14 cellular contexts compared by ENCODE assay signal in genomic region chr17:78724999-78725398, GRCh38. TPM values are rescaled to one million over a fixed set of nuclear protein-coding genes. Genes with fewer than 3 reads are reported as not detected.
DNase-seq lines count a peak whose midpoint lies in the region; ATAC-seq, FAIRE-seq and TF ChIP-seq lines count a peak whose summit lies in the region.
"Had no signal": no experiment of that assay in that cellular context is flagged by ENCODE, and none has a peak within 500 bp of the region (broad histone marks: within the 10 kb centered on the region; RNA-seq: fewer than 3 reads in every experiment).

No MANE protein-coding gene starts in this region.

- ATAC-seq in A549 (no peak), HG02610 (IDR thresholded peaks at IDR 0.05; ENCODE audit: unreplicated experiment) (no peak)
- no peak for ATAC-seq in activated naive CD4-positive, alpha-beta T cell treated with anti-CD3 and anti-CD28 coated beads, Interleukin-2, amount 50 U/mL, for 72 hours

- H3K4me3 ChIP-seq in A549 (no peak overlapping the region), GM12865 (ENCODE audit: low read depth, low read length) (peak overlapping the region; percentile 63), muscle layer of duodenum (ENCODE audit: low read depth in 1 of 2, low read length in 2 of 2) (no peak overlapping the region), neuronal stem cell (ENCODE audit: low read length in 2 of 2) (no peak overlapping the region)

- H2BK120ac ChIP-seq in neuronal stem cell (ENCODE audit: low read depth, low read length): no peak overlapping the region

- no peak for TF ChIP-seq POLR2A in A549 (IDR thresholded peaks at IDR 0.05; ENCODE audit: low read length)

- no peak overlapping the region for H2BK5ac ChIP-seq in neuronal stem cell (ENCODE audit: low read length)

- H3K4me2 ChIP-seq in A549 (peak overlapping the region; percentile 39), neuronal stem cell (ENCODE audit: insufficient read depth, low read length, poor library complexity, severe bottlenecking) (no peak overlapping the region)

- no peak overlapping the region for H3K4ac ChIP-seq in neuronal stem cell (ENCODE audit: low read length)

- CTCF ChIA-PET in A549 (lab: Yijun Ruan, JAX): interaction anchor here (1.0 to 7.1 kb wide), 7 partner anchors 10 to 279 kb away, joined by 3 to 65 read pairs (median 6); no protein-coding TSS in a partner anchor

- no peak for TF ChIP-seq CTCF in A549 (IDR thresholded peaks at IDR 0.05)
- no peak for TF ChIP-seq CTCF in GM12865 (IDR thresholded peaks at IDR 0.05; ENCODE audit: insufficient read depth, low read depth, low read length, missing control alignments)

- FAIRE-seq in A549 (lab: Jason Lieb, UNC) (no peak), GM19239 (lab: Jason Lieb, UNC) (no peak)
- FAIRE-seq: HTR-8/SVneo had no signal

- H3K18ac ChIP-seq in neuronal stem cell (ENCODE audit: low read length): no peak overlapping the region

- no peak overlapping the region for H2BK15ac ChIP-seq in neuronal stem cell (ENCODE audit: low read length)

- no peaks in the 10 kb centered on the region for H3K36me3 ChIP-seq in muscle layer of duodenum (ENCODE audit: control insufficient read depth in 1 of 2, insufficient read depth in 2 of 2, low read length in 2 of 2)
- no peaks in the 10 kb centered on the region for H3K36me3 ChIP-seq in neuronal stem cell (replicated peaks in 1 of 2; ENCODE audit: control insufficient read depth in 2 of 2, insufficient read depth in 2 of 2, low read length in 2 of 2)

- no peaks in the 10 kb centered on the region for H3K79me1 ChIP-seq in neuronal stem cell (ENCODE audit: low read depth, low read length)

- no peak overlapping the region for H4K8ac ChIP-seq in neuronal stem cell (ENCODE audit: low read depth, low read length)

- TF ChIP-seq EP300 in A549 (IDR thresholded peaks at IDR 0.05): no peak

- H3K27ac Mint-ChIP-seq in activated naive CD4-positive, alpha-beta T cell treated with anti-CD3 and anti-CD28 coated beads, Interleukin-2, amount 50 U/mL, for 72 hours: peak overlapping the region; percentile 90 to 97

- H2AK5ac ChIP-seq in neuronal stem cell (ENCODE audit: low read depth, low read length): no peak overlapping the region

- H3K9me3 ChIP-seq in A549 (no peaks in the 10 kb centered on the region), muscle layer of duodenum (ENCODE audit: control insufficient read depth in 1 of 2, low read length in 2 of 2) (no peaks in the 10 kb centered on the region), neuronal stem cell (replicated peaks in 1 of 2; ENCODE audit: control insufficient read depth in 2 of 2, insufficient read depth in 1 of 2, low read depth in 1 of 2, low read length in 2 of 2) (no peaks in the 10 kb centered on the region)

- 81% methylated on average over 7 of the region's 7 CpGs for WGBS in A549 (ENCODE audit: missing lambda C conversion rate)
- WGBS in neuronal stem cell (ENCODE audit: extremely low coverage in 2 of 2, insufficient read length in 2 of 2, insufficient replicate concordance in 1 of 2), 2 donors: no CpG with 5 or more reads among the region's 7 CpGs

- no peak overlapping the region for H2AFZ ChIP-seq in neuronal stem cell (ENCODE audit: low read length)

- no peak overlapping the region for H3K9ac ChIP-seq in neuronal stem cell (ENCODE audit: low read depth, low read length, poor library complexity)

- no peak overlapping the region for H2BK12ac ChIP-seq in neuronal stem cell (ENCODE audit: low read length)

- H3K23ac ChIP-seq in neuronal stem cell (ENCODE audit: low read depth, low read length, poor library complexity): no peak overlapping the region

- DNase-seq in A549 (ENCODE audit: low read depth in 1 of 2, low spot score in 1 of 2) (no peak), GM12865 (ENCODE audit: low read depth) (no peak), GM19239 (ENCODE audit: insufficient read length, low spot score) (no peak), neuronal stem cell (ENCODE audit: low spot score) (no peak), NCI-H146 (lab: John Stamatoyannopoulos, UW) (no peak)
- no peak for DNase-seq in activated naive CD4-positive, alpha-beta T cell treated with anti-CD3 and anti-CD28 coated beads, Interleukin-2, amount 50 U/mL, for 72 hours (ENCODE audit: low spot score in 2 of 2)
- DNase-seq: aorta; effector CD4-positive, alpha-beta T cell; NCI-H1105 treated with DMSO at 0.1 percent for 48 hours; NCI-H774; SHP77 treated with DMSO at 0.1 percent for 48 hours had no signal

- POLR2A ChIA-PET in A549 (lab: Yijun Ruan, JAX): interaction anchor here (1.0 to 1.6 kb wide), 2 partner anchors 11 to 12 kb away, joined by 3 read pairs; no protein-coding TSS in a partner anchor

- H3K4me1 ChIP-seq in A549 (peaks cover 21% of the 10 kb centered on the region), muscle layer of duodenum (ENCODE audit: control insufficient read depth in 1 of 2, insufficient read depth in 2 of 2, low read length in 2 of 2) (peaks cover 6 to 50% of the 10 kb centered on the region in 2 donors), neuronal stem cell (ENCODE audit: control insufficient read depth in 2 of 2, insufficient read depth in 1 of 2, low read depth in 1 of 2, low read length in 2 of 2) (peaks cover 27 to 34% of the 10 kb centered on the region in 2 donors)

- H3K27me3 ChIP-seq in muscle layer of duodenum (ENCODE audit: low read depth, low read length) (no peaks in the 10 kb centered on the region), neuronal stem cell (ENCODE audit: control insufficient read depth in 3 of 3, insufficient read depth in 3 of 3, low read depth in 1 of 3, low read length in 3 of 3) (no peaks in the 10 kb centered on the region)

- peaks cover 0 to 6% of the 10 kb centered on the region in 2 donors for H3K36me3 Mint-ChIP-seq in activated naive CD4-positive, alpha-beta T cell treated with anti-CD3 and anti-CD28 coated beads, Interleukin-2, amount 50 U/mL, for 72 hours

- H3K27ac ChIP-seq in A549 (peak overlapping the region in 1 of 2 experiments; percentile 61; a peak in 2 of 6 replicates), muscle layer of duodenum (ENCODE audit: low read length) (peak overlapping the region; percentile 14), neuronal stem cell (replicated peaks; ENCODE audit: low read length) (no peak overlapping the region)

- H3K14ac ChIP-seq in neuronal stem cell (ENCODE audit: low read length): no peak overlapping the region

- H4K91ac ChIP-seq in neuronal stem cell (ENCODE audit: low read depth, low read length, poor library complexity): no peak overlapping the region

- H3K9me3 Mint-ChIP-seq in activated naive CD4-positive, alpha-beta T cell treated with anti-CD3 and anti-CD28 coated beads, Interleukin-2, amount 50 U/mL, for 72 hours: no peaks in the 10 kb centered on the region

- no peak for TF ChIP-seq RAD21 in A549 (conservative IDR thresholded peaks at IDR 0.05 in 1 of 2, IDR thresholded peaks at IDR 0.05 in 1 of 2)

TF ChIP-seq in A549, 52 proteins besides CTCF, POLR2A, EP300 and RAD21:
- TF ChIP-seq HES2 (IDR thresholded peaks at IDR 0.05): no peak
- no peak for TF ChIP-seq EHMT2 (IDR thresholded peaks at IDR 0.05; ENCODE audit: low read depth)

RNA-seq across cellular contexts. Expression of gene CYTH1, which starts 57.1 kb away (rescaled TPM):
- polyA plus RNA-seq in A549 (2011; rRNA removed) (36.0 and 38.5 TPM in 2 replicates), A549 (2017; fragmentation: RNase III; extraction: RNeasy Plus Mini Kit Qiagen cat#74134 plus additional on column Dnase treatment) (45.9 to 54.3 TPM (median 46.2 TPM) in 3 replicates)
- polyA plus RNA-seq in A549 (2012; cell fraction: cytosol; rRNA removed): 27.3 and 34.2 TPM in 2 replicates
- 72.4 and 88.1 TPM in 2 replicates for polyA plus RNA-seq in A549 (2012; cell fraction: nucleus; rRNA removed)
- polyA minus RNA-seq in A549 (2011; rRNA and poly(A)+ RNA removed): 32.0 and 37.1 TPM in 2 replicates
- 100 to 1,000 TPM in 1 of 2 donors, 10 to 100 TPM in 1; 82.6 to 148 TPM for total RNA-seq in activated naive CD4-positive, alpha-beta T cell treated with anti-CD3 and anti-CD28 coated beads, Interleukin-2, amount 50 U/mL, for 72 hours
- polyA plus RNA-seq in neuronal stem cell (2013, experiment 1 of 2): 13.3 TPM
- 13.8 TPM for polyA plus RNA-seq in neuronal stem cell (2013, experiment 2 of 2)
